Comparison of ENCODE assay signal across 17 cellular contexts in genomic region chr3:47617061-47618010, GRCh38. TPM values are rescaled to one million over a fixed set of nuclear protein-coding genes. Genes with fewer than 3 reads are reported as not detected.
DNase-seq lines count a peak whose midpoint lies in the region; ATAC-seq, FAIRE-seq and TF ChIP-seq lines count a peak whose summit lies in the region.
"Had no signal": no experiment of that assay in that cellular context is flagged by ENCODE, and none has a peak within 500 bp of the region (broad histone marks: within the 10 kb centered on the region; RNA-seq: fewer than 3 reads in every experiment).

No MANE protein-coding gene starts in this region.

- H3K9me3 ChIP-seq in H9 (ENCODE audit: control insufficient read depth, low read depth, low read length) (no peaks in the 10 kb centered on the region), astrocyte (ENCODE audit: insufficient read depth, low read depth, low read length) (no peaks in the 10 kb centered on the region), body of pancreas (no peaks in the 10 kb centered on the region)
- H3K9me3 ChIP-seq: sigmoid colon had no signal

- no peak overlapping the region for H2BK20ac ChIP-seq in H9 (ENCODE audit: low read depth, low read length, poor library complexity, severe bottlenecking)

- H3K4me2 ChIP-seq in H9 (ENCODE audit: insufficient read depth, insufficient read length, low read length) (no peak overlapping the region), astrocyte (ENCODE audit: low read length) (peak overlapping the region; percentile 31)
- H3K4me2 ChIP-seq: neural progenitor cell had no signal

- H3K36me3 ChIP-seq in ACC112 (ENCODE audit: insufficient read depth, low read length) = peaks cover 22% of the 10 kb centered on the region
- peaks cover 27% of the 10 kb centered on the region for H3K36me3 ChIP-seq in astrocyte (ENCODE audit: insufficient read depth, low read length)
- peaks cover 0 to 22% of the 10 kb centered on the region in 2 donors for H3K36me3 ChIP-seq in body of pancreas (replicated peaks in 1 of 2; ENCODE audit: insufficient read depth in 1 of 2, low read depth in 2 of 2)

- no CpG with 5 or more reads among the region's 5 CpGs for WGBS in H9 (ENCODE audit: extremely low coverage, insufficient read length, low lambda C conversion rate)
- 54 to 63% methylated on average over 5 of the region's 5 CpGs for WGBS in body of pancreas, 2 donors

- no peak for ATAC-seq in HG03378 (IDR thresholded peaks at IDR 0.05; ENCODE audit: unreplicated experiment)
- ATAC-seq in body of pancreas = no peak
- ATAC-seq: activated CD4-positive, alpha-beta T cell treated with anti-CD3 and anti-CD28 coated beads for 36 hours; Panc1 had no signal

- no peaks in the 10 kb centered on the region for H3K9me3 Mint-ChIP-seq in H9
- no peaks in the 10 kb centered on the region for H3K9me3 Mint-ChIP-seq in astrocyte (ENCODE audit: unreplicated experiment)
- H3K9me3 Mint-ChIP-seq: neural progenitor cell; T-helper 1 cell treated with Interleukin-12 subunit alpha and Interleukin-12 subunit beta and Interleukin-4 antibody, amounts not matched to agents 30 μg/mL and 1 μg/mL, for 36 hours had no signal

- H3K9ac ChIP-seq in H9 (ENCODE audit: extremely low read depth, insufficient read length, low read length) (no peak overlapping the region), astrocyte (ENCODE audit: low read length) (no peak overlapping the region)
- H3K9ac ChIP-seq: neural progenitor cell had no signal

- H4K20me1 ChIP-seq in H9 (ENCODE audit: control insufficient read depth, insufficient read depth, insufficient read length) (no peaks in the 10 kb centered on the region), astrocyte (ENCODE audit: insufficient read depth, low read length) (peaks cover 10% of the 10 kb centered on the region)

- H2AK5ac ChIP-seq in H9 (ENCODE audit: insufficient read length, low read length) = no peak overlapping the region

- H4K5ac ChIP-seq in H9 (ENCODE audit: insufficient read length, low read depth, low read length) = no peak overlapping the region

- TF ChIP-seq CTCF in H9 (conservative IDR thresholded peaks at IDR 0.05) = no peak
- TF ChIP-seq CTCF in astrocyte (IDR thresholded peaks at IDR 0.05; ENCODE audit: insufficient read depth, low read depth, low read length) = no peak
- TF ChIP-seq CTCF in body of pancreas (IDR thresholded peaks at IDR 0.05) = no peak

- H3K4me1 ChIP-seq in ACC112 (ENCODE audit: control insufficient read depth, insufficient read depth, low read length, unreplicated experiment) (peaks cover 16% of the 10 kb centered on the region), H9 (ENCODE audit: insufficient read depth, low read length) (no peaks in the 10 kb centered on the region), astrocyte (ENCODE audit: insufficient read depth, low read length) (peaks cover 44% of the 10 kb centered on the region), body of pancreas (peaks cover 32% of the 10 kb centered on the region)
- H3K4me1 ChIP-seq: neural progenitor cell had no signal

- no peak for FAIRE-seq in astrocyte (lab: Jason Lieb, UNC)

- no peaks in the 10 kb centered on the region for H3K79me2 ChIP-seq in ACC112 (ENCODE audit: control insufficient read depth, insufficient read depth, low read length, unreplicated experiment)
- no peaks in the 10 kb centered on the region for H3K79me2 ChIP-seq in H9 (ENCODE audit: insufficient read depth, low read length)
- no peaks in the 10 kb centered on the region for H3K79me2 ChIP-seq in astrocyte (ENCODE audit: insufficient read depth, low read length)

- no peak overlapping the region for H2BK5ac ChIP-seq in H9 (ENCODE audit: insufficient read length, low read length)

- H2BK120ac ChIP-seq in H9 (ENCODE audit: low read depth, low read length, poor library complexity, severe bottlenecking) = no peak overlapping the region

- H3K79me1 ChIP-seq in H9 (ENCODE audit: insufficient read depth, low read depth, low read length, poor library complexity, severe bottlenecking) = no peaks in the 10 kb centered on the region

- H2AFZ ChIP-seq in ACC112 (ENCODE audit: low read length, unreplicated experiment) = no peak overlapping the region
- no peak overlapping the region for H2AFZ ChIP-seq in H9 (ENCODE audit: low read length)
- no peak overlapping the region for H2AFZ ChIP-seq in astrocyte (ENCODE audit: low read depth, low read length)
- H2AFZ ChIP-seq: neural progenitor cell had no signal

- no peak overlapping the region for H3K18ac ChIP-seq in H9 (ENCODE audit: insufficient read length, low read depth, low read length)

- no peak overlapping the region for H3K23ac ChIP-seq in H9 (ENCODE audit: insufficient read length, low read depth, low read length)

- H2BK12ac ChIP-seq in H9 (ENCODE audit: insufficient read length, low read depth, low read length) = no peak overlapping the region

- no peak overlapping the region for H3K14ac ChIP-seq in H9 (ENCODE audit: insufficient read depth, low read length)

- H3T11ph ChIP-seq in H9 (ENCODE audit: low read length) = no peak overlapping the region

- H3K27me3 ChIP-seq in ACC112 (ENCODE audit: insufficient read depth, low read length) = no peaks in the 10 kb centered on the region
- no peaks in the 10 kb centered on the region for H3K27me3 ChIP-seq in H9 (ENCODE audit: insufficient read depth, low read length)
- H3K27me3 ChIP-seq in astrocyte (ENCODE audit: insufficient read depth, low read length) = no peaks in the 10 kb centered on the region
- H3K27me3 ChIP-seq in body of pancreas = no peaks in the 10 kb centered on the region
- H3K27me3 ChIP-seq: neural progenitor cell, sigmoid colon had no signal

- no peak for DNase-seq in H9
- DNase-seq in astrocyte (ENCODE audit: low read depth) = peak; percentile 8
- DNase-seq in kidney tubule cell (ENCODE audit: low spot score) = peak; percentile 60
- DNase-seq in body of pancreas = no peak
- DNase-seq in stimulated activated CD4-positive, alpha-beta T cell treated with anti-CD3 and anti-CD28 coated beads, Interleukin-4, amount 100 ng/mL, for 1 hour = no peak
- DNase-seq in DMS53 treated with DMSO at 0.1 percent for 48 hours (lab: John Stamatoyannopoulos, UW; ENCODE audit: unreplicated experiment) = no peak
- DNase-seq: activated CD4-positive, alpha-beta T cell treated with anti-CD3 and anti-CD28 coated beads for 36 hours; H7; NCI-H526; sigmoid colon; stimulated activated naive CD4-positive, alpha-beta T cell treated with Interleukin-2 at 50 U/mL for 16 hours had no signal

- H3K4me3 ChIP-seq in ACC112 (ENCODE audit: low read depth, low read length) (no peak overlapping the region), astrocyte (ENCODE audit: insufficient read depth, low read depth, low read length) (no peak overlapping the region), body of pancreas (no peak overlapping the region)
- H3K4me3 ChIP-seq: lung, neural progenitor cell, sigmoid colon had no signal

- H3K4ac ChIP-seq in H9 (ENCODE audit: low read depth, low read length) = no peak overlapping the region

- H4K8ac ChIP-seq in H9 (replicated peaks; ENCODE audit: insufficient read length, low read depth, low read length) = no peak overlapping the region

- no peak overlapping the region for H2BK15ac ChIP-seq in H9 (ENCODE audit: low read depth, low read length)

- H3K56ac ChIP-seq in H9 (ENCODE audit: insufficient read length, low read depth, low read length) = no peak overlapping the region

- H3K27ac Mint-ChIP-seq in H9 (peak overlapping the region in 2 of 3 experiments; percentile 9 to 52; a peak in 2 of 7 replicates), astrocyte (ENCODE audit: unreplicated experiment) (peak overlapping the region; percentile 80)
- H3K27ac Mint-ChIP-seq: activated CD4-positive, alpha-beta T cell treated with anti-CD3 and anti-CD28 coated beads for 36 hours; neural progenitor cell had no signal

- H3K36me3 Mint-ChIP-seq in H9 (ENCODE audit: insufficient read depth in 1 of 3, low read depth in 3 of 3) (peaks cover 23 to 55% (median 53%) of the 10 kb centered on the region in 3 experiments; a peak in 6 of 7 replicates), astrocyte (ENCODE audit: low read depth, unreplicated experiment) (peaks cover 17% of the 10 kb centered on the region)

- intact Hi-C loops in body of pancreas (cut with DNase I) = no loop called here

- no peaks in the 10 kb centered on the region for H3K23me2 ChIP-seq in H9 (ENCODE audit: insufficient read length, low read depth, low read length, poor library complexity, severe bottlenecking)

- H3K27ac ChIP-seq in ACC112 (ENCODE audit: low read depth, low read length) (peak overlapping the region; percentile 54), H9 (ENCODE audit: insufficient read length, low read depth, low read length) (no peak overlapping the region), astrocyte (ENCODE audit: low read depth, low read length) (peak overlapping the region; percentile 9), body of pancreas (no peak overlapping the region)
- H3K27ac ChIP-seq: neural progenitor cell, sigmoid colon had no signal

- no peak overlapping the region for H3K4me3 Mint-ChIP-seq in H9
- H3K4me3 Mint-ChIP-seq in astrocyte (ENCODE audit: unreplicated experiment) = no peak overlapping the region
- H3K4me3 Mint-ChIP-seq: activated CD4-positive, alpha-beta T cell treated with anti-CD3 and anti-CD28 coated beads for 36 hours; neural progenitor cell; T-helper 1 cell treated with Interleukin-12 subunit alpha and Interleukin-12 subunit beta and Interleukin-4 antibody, amounts not matched to agents 30 μg/mL and 1 μg/mL, for 36 hours had no signal

- H3K27me3 Mint-ChIP-seq in H9 (ENCODE audit: low read depth) (no peaks in the 10 kb centered on the region), astrocyte (ENCODE audit: low read depth, unreplicated experiment) (no peaks in the 10 kb centered on the region)
- H3K27me3 Mint-ChIP-seq: activated CD4-positive, alpha-beta T cell treated with anti-CD3 and anti-CD28 coated beads for 36 hours had no signal

- no peak for TF ChIP-seq POLR2A in body of pancreas (IDR thresholded peaks at IDR 0.05)

- H3K4me1 Mint-ChIP-seq in H9 (0 out of 4 replicates have a peak, but pooled peaks cover 0 to 3% of the 10 kb centered on the region in 2 experiments), astrocyte (ENCODE audit: low read depth, unreplicated experiment) (peaks cover 10% of the 10 kb centered on the region)
- H3K4me1 Mint-ChIP-seq: activated CD4-positive, alpha-beta T cell treated with anti-CD3 and anti-CD28 coated beads for 36 hours; neural progenitor cell had no signal

- no peak overlapping the region for H4K91ac ChIP-seq in H9 (ENCODE audit: insufficient read length, low read depth, low read length)

RNA-seq across cellular contexts. Expression of gene CSPG5, which starts 38.7 kb away (rescaled TPM):
- 5.4 and 5.7 TPM in 2 replicates for total RNA-seq in H9 (2021)
- total RNA-seq in astrocyte = 1.2 and 2.2 TPM in 2 replicates
- total RNA-seq in body of pancreas = under 1 TPM; 0.26 to 0.66 TPM

Comparison
In these comparisons a context has a peak if more than half of its experiments do, and no peak if none do; other contexts are left out.
1. H3K27ac ChIP-seq: peak in ACC112 (single experiment) and astrocyte (single experiment); none in H9 (single experiment) and body of pancreas (0 of 4).
2. DNase-seq: peak in astrocyte (single experiment) and kidney tubule cell (single experiment); none in H9 (single experiment), body of pancreas (0 of 4), stimulated activated CD4-positive, alpha-beta T cell treated with anti-CD3 and anti-CD28 coated beads, Interleukin-4, amount 100 ng/mL, for 1 hour (single experiment) and DMS53 treated with DMSO at 0.1 percent for 48 hours (single experiment).